8 cellular contexts compared by ENCODE assay signal in genomic region chr14:72892879-72893635, GRCh38. TPM values are rescaled to one million over a fixed set of nuclear protein-coding genes. Genes with fewer than 3 reads are reported as not detected.
A peak's percentile ranks its signal among the peaks of the same experiment; 100 is the strongest.
DNase-seq lines count a peak whose midpoint lies in the region; ATAC-seq, FAIRE-seq and TF ChIP-seq lines count a peak whose summit lies in the region.

No MANE protein-coding gene starts in this region.

- DNase-seq in NCI-H510A treated with DMSO at 0.1 percent for 48 hours (lab: John Stamatoyannopoulos, UW) (peak; percentile 24), NCI-H510A (lab: John Stamatoyannopoulos, UW) (no peak), endothelial cell of umbilical vein (ENCODE audit: low read depth, low spot score) (peak; percentile 52), mucosa of descending colon (peak; percentile 35 to 63 (median 56)), suprapubic skin (ENCODE audit: low spot score in 2 of 2) (peak in 1 of 2 donors; percentile 59)
- peak; percentile 11 for DNase-seq in activated CD4-positive, alpha-beta T cell treated with anti-CD3 and anti-CD28 coated beads, Interleukin-2, amount 50 U/mL, for 1 hour

- TF ChIP-seq POLR2A in endothelial cell of umbilical vein (IDR thresholded peaks at IDR 0.05; ENCODE audit: low read depth, low read length), result no peak
- no peak for TF ChIP-seq POLR2A in suprapubic skin (IDR thresholded peaks at IDR 0.05)

- intact Hi-C loops in endothelial cell of umbilical vein (cut with micrococcal nuclease), result loop anchor here (1.0 kb wide), 1 partner anchor 9 kb away; no protein-coding TSS in a partner anchor
- intact Hi-C loops in mucosa of descending colon (cut with DNase I, micrococcal nuclease), result no loop called here

- peaks cover 28% of the 10 kb centered on the region for H3K79me2 ChIP-seq in endothelial cell of umbilical vein (ENCODE audit: control insufficient read depth, insufficient read depth, low read length)

- no TSS peak for BruUV-seq in endothelial cell of umbilical vein (replicated peaks; lab: Mats Ljungman, UMichigan)

- H3K4me3 ChIP-seq in endothelial cell of umbilical vein (replicated peaks in 1 of 3; ENCODE audit: insufficient read depth in 1 of 3, low read depth in 1 of 3, low read length in 3 of 3) (peak overlapping the region; percentile 72 to 99 (median 92)), mucosa of descending colon (peak overlapping the region; percentile 49), suprapubic skin (peak overlapping the region; percentile 92)

- WGBS in suprapubic skin, result under 1% methylated on average over 23 of the region's 68 CpGs

- TF ChIP-seq CTCF in endothelial cell of umbilical vein (IDR thresholded peaks at IDR 0.05; ENCODE audit: extremely low read depth in 1 of 2, insufficient read depth in 1 of 2, low read depth in 1 of 2, low read length in 2 of 2), result no peak
- TF ChIP-seq CTCF in mucosa of descending colon (IDR thresholded peaks at IDR 0.05), result no peak
- TF ChIP-seq CTCF in suprapubic skin (IDR thresholded peaks at IDR 0.05), result no peak

- CTCF ChIA-PET in endothelial cell of umbilical vein (lab: Charles Lee), result interaction anchor here (0.7 to 4.6 kb wide), 14 partner anchors 9 to 379 kb away, joined by 3 to 59 read pairs (median 5); no protein-coding TSS in a partner anchor

- no peaks in the 10 kb centered on the region for H3K9me1 ChIP-seq in endothelial cell of umbilical vein (replicated peaks; ENCODE audit: control insufficient read depth, extremely low read depth, insufficient read depth, low read length)

- ATAC-seq in HG03439 (IDR thresholded peaks at IDR 0.05; ENCODE audit: unreplicated experiment) (peak; percentile 15), mucosa of descending colon (peak; percentile 37), GM18861 (IDR thresholded peaks at IDR 0.05; ENCODE audit: unreplicated experiment) (no peak)

- H3K9me3 ChIP-seq in endothelial cell of umbilical vein (replicated peaks; ENCODE audit: control insufficient read depth, insufficient read depth, low read length) (no peaks in the 10 kb centered on the region), mucosa of descending colon (no peaks in the 10 kb centered on the region), suprapubic skin (no peaks in the 10 kb centered on the region)

- H3K4me1 ChIP-seq in endothelial cell of umbilical vein (ENCODE audit: control insufficient read depth, extremely low read depth, insufficient read depth, low read length), result peaks cover 27% of the 10 kb centered on the region
- peaks cover 10% of the 10 kb centered on the region for H3K4me1 ChIP-seq in mucosa of descending colon (ENCODE audit: low read depth)
- H3K4me1 ChIP-seq in suprapubic skin, result peaks cover 35% of the 10 kb centered on the region

- peak overlapping the region; percentile 89 for H3K4me2 ChIP-seq in endothelial cell of umbilical vein (ENCODE audit: insufficient read depth, low read length)

- H3K9ac ChIP-seq in endothelial cell of umbilical vein (replicated peaks; ENCODE audit: extremely low read depth, insufficient read depth, low read length), result peak overlapping the region; percentile 72

- H3K27ac ChIP-seq in endothelial cell of umbilical vein (ENCODE audit: insufficient read depth, low read depth, low read length) (peak overlapping the region; percentile 66), suprapubic skin (no peak overlapping the region)

- peak; percentile 66 for FAIRE-seq in endothelial cell of umbilical vein (lab: Jason Lieb, UNC)

- dilution Hi-C loops in endothelial cell of umbilical vein (cut with MboI; ENCODE audit: extremely low pct_ligation_motif_present, low sequenced_read_pairs), result no loop called here

- H2AFZ ChIP-seq in endothelial cell of umbilical vein (ENCODE audit: low read depth, low read length), result peak overlapping the region; percentile 92

- POLR2A ChIA-PET in endothelial cell of umbilical vein (lab: Charles Lee), result interaction anchor here (1.8 kb wide), 1 partner anchor 9 kb away, joined by 11 read pairs; no protein-coding TSS in a partner anchor

- H3K27me3 ChIP-seq in endothelial cell of umbilical vein (ENCODE audit: control insufficient read depth in 2 of 2, insufficient read depth in 2 of 2, low read length in 2 of 2) (no peaks in the 10 kb centered on the region), suprapubic skin (peaks cover 49% of the 10 kb centered on the region)

- H4K20me1 ChIP-seq in endothelial cell of umbilical vein (replicated peaks; ENCODE audit: control insufficient read depth, extremely low read depth, insufficient read depth, low read length), result no peaks in the 10 kb centered on the region

- no peak for TF ChIP-seq EP300 in suprapubic skin (IDR thresholded peaks at IDR 0.05)

- no peaks in the 10 kb centered on the region for H3K36me3 ChIP-seq in endothelial cell of umbilical vein (ENCODE audit: control insufficient read depth in 2 of 2, extremely low read depth in 1 of 2, insufficient read depth in 2 of 2, low read length in 2 of 2)
- no peaks in the 10 kb centered on the region for H3K36me3 ChIP-seq in mucosa of descending colon (ENCODE audit: low read depth)
- no peaks in the 10 kb centered on the region for H3K36me3 ChIP-seq in suprapubic skin

TF ChIP-seq in endothelial cell of umbilical vein, 7 proteins besides CTCF, POLR2A, EP300 and RAD21:
- TF ChIP-seq EZH2 (IDR thresholded peaks at IDR 0.05; ENCODE audit: borderline replicate concordance, low read depth, low read length, severe bottlenecking) (no peak), JUN (IDR thresholded peaks at IDR 0.05; ENCODE audit: borderline replicate concordance, insufficient read depth, insufficient read length, low read depth) (no peak), POLR2AphosphoS5 (IDR thresholded peaks at IDR 0.05; ENCODE audit: insufficient read depth, low read depth, low read length) (no peak), MYC (IDR thresholded peaks at IDR 0.05; ENCODE audit: low read depth, low read length) (no peak), GATA2 (IDR thresholded peaks at IDR 0.05; ENCODE audit: insufficient read depth, insufficient read length, low read depth, low read length) (no peak), FOS (IDR thresholded peaks at IDR 0.05; ENCODE audit: borderline replicate concordance, insufficient read depth, low read length) (no peak)
- TF ChIP-seq, protein P1, sequence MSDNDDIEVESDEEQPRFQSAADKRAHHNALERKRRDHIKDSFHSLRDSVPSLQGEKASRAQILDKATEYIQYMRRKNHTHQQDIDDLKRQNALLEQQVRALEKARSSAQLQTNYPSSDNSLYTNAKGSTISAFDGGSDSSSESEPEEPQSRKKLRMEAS (IDR thresholded peaks at IDR 0.05; ENCODE audit: insufficient read depth, insufficient read length), result no peak

RNA-seq across cellular contexts. Expression of gene DPF3, which starts 0.8 kb away (rescaled TPM):
- total RNA-seq in endothelial cell of umbilical vein (3.5 and 8.1 TPM in 2 replicates), mucosa of descending colon (10 to 100 TPM in 2 of 3 donors, 1 to 10 TPM in 1; 9.3 to 21.9 (median 10.9) TPM), suprapubic skin (1 to 10 TPM in 2 of 4 donors, under 1 TPM in 2; 0.39 to 3.4 (median 1.6) TPM)
- 1.5 and 2.4 TPM in 2 replicates for polyA plus RNA-seq in endothelial cell of umbilical vein
- polyA plus RNA-seq in endothelial cell of umbilical vein (2011; cell fraction: cytosol; rRNA removed), result 2.8 and 3.2 TPM in 2 replicates
- polyA plus RNA-seq in endothelial cell of umbilical vein (2011; cell fraction: nucleus; rRNA removed), result 15.0 and 23.9 TPM in 2 replicates
- 6.8 and 7.3 TPM in 2 replicates for polyA plus RNA-seq in endothelial cell of umbilical vein (2012)
- 5.5 and 11.8 TPM in 2 replicates for polyA minus RNA-seq in endothelial cell of umbilical vein
- polyA minus RNA-seq in endothelial cell of umbilical vein (2011; cell fraction: cytosol; rRNA and poly(A)+ RNA removed), result not detected
- polyA minus RNA-seq in endothelial cell of umbilical vein (2011; cell fraction: nucleus; rRNA and poly(A)+ RNA removed), result 17.8 and 18.7 TPM in 2 replicates

RNA-seq across cellular contexts. Expression of gene DCAF4, which starts 33.2 kb away (rescaled TPM):
- total RNA-seq in endothelial cell of umbilical vein, result 8.6 and 14.5 TPM in 2 replicates
- 9.8 and 15.8 TPM in 2 replicates for polyA plus RNA-seq in endothelial cell of umbilical vein
- 9.0 and 13.1 TPM in 2 replicates for polyA plus RNA-seq in endothelial cell of umbilical vein (2011; cell fraction: cytosol; rRNA removed)
- 26.9 and 36.0 TPM in 2 replicates for polyA plus RNA-seq in endothelial cell of umbilical vein (2011; cell fraction: nucleus; rRNA removed)
- 17.1 and 20.7 TPM in 2 replicates for polyA plus RNA-seq in endothelial cell of umbilical vein (2012)
- polyA minus RNA-seq in endothelial cell of umbilical vein, result 16.5 and 19.0 TPM in 2 replicates
- polyA minus RNA-seq in endothelial cell of umbilical vein (2011; cell fraction: cytosol; rRNA and poly(A)+ RNA removed), result 3.6 TPM
- polyA minus RNA-seq in endothelial cell of umbilical vein (2011; cell fraction: nucleus; rRNA and poly(A)+ RNA removed), result 13.3 and 18.0 TPM in 2 replicates
- total RNA-seq in mucosa of descending colon, result 10 to 100 TPM; 13.9 to 27.0 (median 15.7) TPM
- 10 to 100 TPM; 52.0 to 64.7 (median 55.3) TPM for total RNA-seq in suprapubic skin
